Comparison of ENCODE assay signal across 11 cellular contexts in genomic region chr1:26960625-26960966, GRCh38. TPM values are rescaled to one million over a fixed set of nuclear protein-coding genes. Genes with fewer than 3 reads are reported as not detected.
DNase-seq lines count a peak whose midpoint lies in the region; ATAC-seq and TF ChIP-seq lines count a peak whose summit lies in the region.
"Had no signal": no experiment of that assay in that cellular context is flagged by ENCODE, and none has a peak within 500 bp of the region (broad histone marks: within the 10 kb centered on the region; RNA-seq: fewer than 3 reads in every experiment).

No MANE protein-coding gene starts in this region.

- no peaks in the 10 kb centered on the region for H3K9me3 ChIP-seq in right lobe of liver
- H3K9me3 ChIP-seq in thymus (ENCODE audit: control insufficient read depth): no peaks in the 10 kb centered on the region
- H3K9me3 ChIP-seq in osteoblast (ENCODE audit: low read depth, low read length): peaks cover 4% of the 10 kb centered on the region

- no peaks in the 10 kb centered on the region for H4K20me1 ChIP-seq in osteoblast (ENCODE audit: insufficient read depth, low read length)

- TF ChIP-seq POLR2A in right lobe of liver (IDR thresholded peaks at IDR 0.05): no peak

- H3K27ac ChIP-seq in right lobe of liver (no peak overlapping the region), thymus (ENCODE audit: low read depth) (no peak overlapping the region), osteoblast (ENCODE audit: low read depth, low read length) (no peak overlapping the region)
- H3K27ac ChIP-seq: heart right ventricle had no signal

- H3K27me3 ChIP-seq in right lobe of liver (no peaks in the 10 kb centered on the region), thymus (ENCODE audit: control insufficient read depth, insufficient read depth) (peaks cover 33% of the 10 kb centered on the region), osteoblast (ENCODE audit: insufficient read depth, low read length) (peaks cover 49% of the 10 kb centered on the region)

- H3K36me3 Mint-ChIP-seq in activated T-cell treated with anti-CD3 and anti-CD28 coated beads, Interleukin-2, amount 50 U/mL, for 72 hours (ENCODE audit: insufficient read depth in 2 of 2): peaks cover 0 to 2% of the 10 kb centered on the region in 2 donors
- peaks cover 10% of the 10 kb centered on the region for H3K36me3 Mint-ChIP-seq in MCF 10A (ENCODE audit: insufficient read depth, unreplicated experiment)

- H3K36me3 ChIP-seq in right lobe of liver: no peaks in the 10 kb centered on the region
- no peaks in the 10 kb centered on the region for H3K36me3 ChIP-seq in thymus (ENCODE audit: control insufficient read depth, insufficient read depth)
- H3K36me3 ChIP-seq in osteoblast (ENCODE audit: insufficient read depth, low read length): no peaks in the 10 kb centered on the region
- H3K36me3 ChIP-seq: heart right ventricle had no signal

- H3K4me3 Mint-ChIP-seq in activated T-cell treated with anti-CD3 and anti-CD28 coated beads, Interleukin-2, amount 50 U/mL, for 72 hours: peak overlapping the region; percentile 75 to 83
- H3K4me3 Mint-ChIP-seq in MCF 10A (ENCODE audit: unreplicated experiment): peak overlapping the region; percentile 91

- POLR2A ChIA-PET in MCF 10A (lab: Yijun Ruan, JAX): interaction anchor here (0.7 to 5.7 kb wide), 24 partner anchors 9 to 1753 kb away, joined by 3 to 160 read pairs (median 5); partner anchors contain the start of genes GPATCH3, GPN2, NUDC and TENT5B

- peaks cover 0 to 2% of the 10 kb centered on the region in 2 donors for H3K9me3 Mint-ChIP-seq in activated T-cell treated with anti-CD3 and anti-CD28 coated beads, Interleukin-2, amount 50 U/mL, for 72 hours
- no peaks in the 10 kb centered on the region for H3K9me3 Mint-ChIP-seq in MCF 10A (ENCODE audit: unreplicated experiment)

- H2AFZ ChIP-seq in osteoblast (ENCODE audit: low read length): no peak overlapping the region

- ATAC-seq in activated T-cell treated with anti-CD3 and anti-CD28 coated beads, Interleukin-2, amount 50 U/mL, for 72 hours (replicated peaks in 1 of 2): peak in 1 of 2 donors; percentile 12
- ATAC-seq in right lobe of liver: peak in 3 of 4 donors; percentile 5 to 8 (median 8)
- no peak for ATAC-seq in GM18511 (IDR thresholded peaks at IDR 0.05; ENCODE audit: unreplicated experiment)

- TF ChIP-seq CTCF in MCF 10A (IDR thresholded peaks at IDR 0.05; ENCODE audit: unreplicated experiment) (no peak), right lobe of liver (IDR thresholded peaks at IDR 0.05) (no peak), osteoblast (IDR thresholded peaks at IDR 0.05; ENCODE audit: extremely low read depth, low read depth, low read length) (no peak)

- no peak overlapping the region for H3K27ac Mint-ChIP-seq in activated T-cell treated with anti-CD3 and anti-CD28 coated beads, Interleukin-2, amount 50 U/mL, for 72 hours
- H3K27ac Mint-ChIP-seq in MCF 10A (ENCODE audit: low read depth, unreplicated experiment): peak overlapping the region; percentile 85

- H3K4me1 ChIP-seq in right lobe of liver (peaks cover 0 to 16% (median 6%) of the 10 kb centered on the region in 4 donors), thymus (ENCODE audit: control insufficient read depth, insufficient read depth, low read length) (peaks cover 8% of the 10 kb centered on the region), osteoblast (ENCODE audit: insufficient read depth, low read length) (peaks cover 4% of the 10 kb centered on the region)

- CTCF ChIA-PET in MCF 10A (lab: Yijun Ruan, JAX): interaction anchor here (0.6 to 1.2 kb wide), 8 partner anchors 35 to 712 kb away, joined by 3 to 5 read pairs (median 3); no protein-coding TSS in a partner anchor

- peaks cover 6% of the 10 kb centered on the region for H3K4me1 Mint-ChIP-seq in activated T-cell treated with anti-CD3 and anti-CD28 coated beads, Interleukin-2, amount 50 U/mL, for 72 hours (ENCODE audit: low read depth)
- H3K4me1 Mint-ChIP-seq in MCF 10A (ENCODE audit: insufficient read depth, unreplicated experiment): peaks cover 36% of the 10 kb centered on the region

- intact Hi-C loops in MCF 10A (cut with micrococcal nuclease): no loop called here
- intact Hi-C loops in right lobe of liver (cut with DNase I): no loop called here

- peaks cover 29% of the 10 kb centered on the region for H3K27me3 Mint-ChIP-seq in activated T-cell treated with anti-CD3 and anti-CD28 coated beads, Interleukin-2, amount 50 U/mL, for 72 hours (ENCODE audit: low read depth)
- H3K27me3 Mint-ChIP-seq in MCF 10A (ENCODE audit: insufficient read depth, unreplicated experiment): no peaks in the 10 kb centered on the region

- no peak for DNase-seq in activated T-cell treated with anti-CD3 and anti-CD28 coated beads, Interleukin-2, amount 50 U/mL, for 72 hours
- no peak for DNase-seq in activated T-cell treated with anti-CD3 and anti-CD28 coated beads, Interleukin-2, amount 50 U/mL, for 1 hour
- DNase-seq in MCF 10A (ENCODE audit: unreplicated experiment) (no peak), right lobe of liver (no peak), NCI-H2196 treated with DMSO at 0.1 percent for 48 hours (lab: John Stamatoyannopoulos, UW; ENCODE audit: unreplicated experiment) (no peak), osteoblast (ENCODE audit: insufficient read length, low spot score, missing footprints) (no peak)
- DNase-seq: AML-193, heart right ventricle, SHP77 had no signal

- H3K79me2 ChIP-seq in osteoblast (ENCODE audit: insufficient read depth, low read length): no peaks in the 10 kb centered on the region

- H3K4me3 ChIP-seq in right lobe of liver (peak overlapping the region; percentile 66 to 82 (median 78)), thymus (ENCODE audit: low read length) (peak overlapping the region; percentile 50), osteoblast (ENCODE audit: insufficient read depth, low read length) (no peak overlapping the region)

- BruUV-seq in MCF 10A (replicated peaks; lab: Mats Ljungman, UMichigan): no TSS peak

- no CpG with 5 or more reads among the region's 3 CpGs for WGBS in right lobe of liver (ENCODE audit: insufficient coverage, low coverage, low lambda C conversion rate, missing lambda C conversion rate)
- 47% methylated on average over 3 of the region's 3 CpGs for WGBS in thymus

- H3K4me2 ChIP-seq in osteoblast (ENCODE audit: insufficient read depth, low read length): no peak overlapping the region

RNA-seq across cellular contexts. Expression of gene KDF1, which starts 0.3 kb away (rescaled TPM):
- total RNA-seq in activated T-cell treated with anti-CD3 and anti-CD28 coated beads, Interleukin-2, amount 50 U/mL, for 72 hours: 1 to 10 TPM; 1.1 TPM
- total RNA-seq in MCF 10A (2022) (5.1 and 8.8 TPM in 2 replicates), right lobe of liver (1 to 10 TPM; 1.1 to 4.1 (median 2.5) TPM), osteoblast (not detected in 2 replicates)
- 6.8 TPM for polyA plus RNA-seq in thymus

RNA-seq across cellular contexts. Expression of gene TRNP1, which starts 32.9 kb away (rescaled TPM):
- under 1 TPM; 0.49 to 0.96 TPM for total RNA-seq in activated T-cell treated with anti-CD3 and anti-CD28 coated beads, Interleukin-2, amount 50 U/mL, for 72 hours
- 56.3 and 59.2 TPM in 2 replicates for total RNA-seq in MCF 10A (2022)
- total RNA-seq in right lobe of liver: 10 to 100 TPM in 2 of 6 experiments, 1 to 10 TPM in 4; 2.0 to 24.8 (median 6.7) TPM
- polyA plus RNA-seq in thymus: 11.6 TPM
- total RNA-seq in osteoblast: 6.5 TPM in 2 replicates

RNA-seq across cellular contexts. Expression of gene NUDC, which starts 39.1 kb away (rescaled TPM):
- 10 to 100 TPM; 61.6 to 78.5 TPM for total RNA-seq in activated T-cell treated with anti-CD3 and anti-CD28 coated beads, Interleukin-2, amount 50 U/mL, for 72 hours
- 96.8 and 106 TPM in 2 replicates for total RNA-seq in MCF 10A (2022)
- total RNA-seq in right lobe of liver: 10 to 100 TPM; 40.9 to 60.8 (median 48.4) TPM
- 48.1 TPM for polyA plus RNA-seq in thymus
- total RNA-seq in osteoblast: 15.9 and 17.4 TPM in 2 replicates

RNA-seq across cellular contexts. Expression of gene NR0B2, which starts 46.8 kb away (rescaled TPM):
- not detected for total RNA-seq in activated T-cell treated with anti-CD3 and anti-CD28 coated beads, Interleukin-2, amount 50 U/mL, for 72 hours
- total RNA-seq in MCF 10A (2022): not detected in 2 replicates
- 10 to 100 TPM; 25.6 to 69.6 (median 43.0) TPM for total RNA-seq in right lobe of liver
- polyA plus RNA-seq in thymus: 0.18 TPM
- not detected in 2 replicates for total RNA-seq in osteoblast

RNA-seq across cellular contexts. Expression of gene TENT5B, which starts 52.1 kb away (rescaled TPM):
- total RNA-seq in activated T-cell treated with anti-CD3 and anti-CD28 coated beads, Interleukin-2, amount 50 U/mL, for 72 hours: under 1 TPM in 1 of 2 donors, not detected in 1; 0.19 TPM
- total RNA-seq in MCF 10A (2022) (27.8 and 33.7 TPM in 2 replicates), right lobe of liver (under 1 TPM in 4 of 6 experiments, not detected in 2; 0.11 to 0.49 (median 0.29) TPM), osteoblast (10.0 and 11.2 TPM in 2 replicates)
- 6.2 TPM for polyA plus RNA-seq in thymus
